ENCODE assay signal across 18 cellular contexts in genomic region chr1:1282998-1283397, GRCh38. TPM values are rescaled to one million over a fixed set of nuclear protein-coding genes. Genes with fewer than 3 reads are reported as not detected.
DNase-seq lines count a peak whose midpoint lies in the region; ATAC-seq and TF ChIP-seq lines count a peak whose summit lies in the region.
"Had no signal": no experiment of that assay in that cellular context is flagged by ENCODE, and none has a peak within 500 bp of the region (broad histone marks: within the 10 kb centered on the region; RNA-seq: fewer than 3 reads in every experiment).

No MANE protein-coding gene starts in this region.

- H3K4me3 ChIP-seq in breast epithelium (no peak overlapping the region), PC-3 (ENCODE audit: low read length) (no peak overlapping the region)
- H3K4me3 ChIP-seq: body of pancreas, esophagus squamous epithelium, hepatocyte, suprapubic skin had no signal

- H3K27me3 ChIP-seq in breast epithelium (peaks cover 0 to 35% of the 10 kb centered on the region in 2 donors), PC-3 (ENCODE audit: low read length) (no peaks in the 10 kb centered on the region)
- H3K27me3 ChIP-seq in CD4-positive, alpha-beta T cell (ENCODE audit: control insufficient read depth, insufficient read depth, low read length) = no peaks in the 10 kb centered on the region
- H3K27me3 ChIP-seq: hepatocyte had no signal

- no peaks in the 10 kb centered on the region for H3K9me2 ChIP-seq in PC-3 (replicated peaks; ENCODE audit: low read length)

- POLR2A ChIA-PET in MCF 10A (lab: Yijun Ruan, JAX) = interaction anchor here (0.9 kb wide), 1 partner anchor 9 kb away, joined by 3 read pairs; the partner anchor contains the start of gene UBE2J2
- POLR2A ChIA-PET in PC-3 (lab: Charles Lee; ENCODE audit: unreplicated experiment) = interaction anchor here (0.6 kb wide), 1 partner anchor 27 kb away, joined by 3 read pairs; no protein-coding TSS in a partner anchor
- POLR2A ChIA-PET in CD4-positive, alpha-beta T cell (lab: Charles Lee) = no interaction called here

- H4K20me1 ChIP-seq in PC-3 (ENCODE audit: low read length) = no peaks in the 10 kb centered on the region

- H3K4me1 ChIP-seq in breast epithelium (no peaks in the 10 kb centered on the region), PC-3 (ENCODE audit: insufficient read depth, low read length) (peaks cover 24% of the 10 kb centered on the region)

- TF ChIP-seq CTCF in MCF 10A (IDR thresholded peaks at IDR 0.05; ENCODE audit: unreplicated experiment) = no peak
- TF ChIP-seq CTCF in breast epithelium (IDR thresholded peaks at IDR 0.05) = no peak
- no peak for TF ChIP-seq CTCF in PC-3 (conservative IDR thresholded peaks at IDR 0.05; ENCODE audit: low read depth, low read length)
- TF ChIP-seq CTCF in CD4-positive, alpha-beta T cell (IDR thresholded peaks at IDR 0.05) = no peak

- H3K4me1 Mint-ChIP-seq in MCF 10A (ENCODE audit: insufficient read depth, unreplicated experiment) = peaks cover 6% of the 10 kb centered on the region
- no peaks in the 10 kb centered on the region for H3K4me1 Mint-ChIP-seq in CD4-positive, alpha-beta T cell (ENCODE audit: low read depth)

- no peak overlapping the region for H3K27ac Mint-ChIP-seq in MCF 10A (ENCODE audit: low read depth, unreplicated experiment)
- H3K27ac Mint-ChIP-seq in CD4-positive, alpha-beta T cell = no peak overlapping the region
- H3K27ac Mint-ChIP-seq: dendritic cell treated with granulocyte-macrophage colony-stimulating factor and Interleukin-4, amounts not matched to agents 40 ng/mL and 50 ng/mL, for 4 days had no signal

- no peak for TF ChIP-seq POLR2A in breast epithelium (IDR thresholded peaks at IDR 0.05)

- no peak overlapping the region for H3K4me3 Mint-ChIP-seq in MCF 10A (ENCODE audit: unreplicated experiment)
- H3K4me3 Mint-ChIP-seq in CD4-positive, alpha-beta T cell = no peak overlapping the region
- H3K4me3 Mint-ChIP-seq: dendritic cell treated with granulocyte-macrophage colony-stimulating factor and Interleukin-4, amounts not matched to agents 40 ng/mL and 50 ng/mL, for 4 days had no signal

- intact Hi-C loops in MCF 10A (cut with micrococcal nuclease) = no loop called here
- intact Hi-C loops in breast epithelium (cut with DNase I; ENCODE audit: low total_unique reads) = no loop called here
- intact Hi-C loops in PC-3 (cut with micrococcal nuclease) = no loop called here
- intact Hi-C loops in CD4-positive, alpha-beta T cell (cut with DNase I, micrococcal nuclease) = no loop called here

- no peaks in the 10 kb centered on the region for H3F3A ChIP-seq in PC-3 (ENCODE audit: low read length, unreplicated experiment)

- ATAC-seq in PC-3 (peak; percentile 45), esophagus mucosa (peak; percentile 58)
- ATAC-seq in stimulated activated naive CD8-positive, alpha-beta T cell treated with anti-CD3 and anti-CD28 coated beads, Interleukin-15, Interleukin-2, amounts not matched to agents 100 U/mL and 50 U/mL, for 24 hours = peak; percentile 11
- no peak for ATAC-seq in CD4-positive, alpha-beta T cell (ENCODE audit: poor library complexity)

- H3K27ac ChIP-seq in breast epithelium = no peak overlapping the region
- H3K27ac ChIP-seq in PC-3 (ENCODE audit: low read length) = peak overlapping the region; percentile 82
- H3K27ac ChIP-seq in CD4-positive, alpha-beta T cell (ENCODE audit: low read depth, low read length) = no peak overlapping the region
- H3K27ac ChIP-seq: hepatocyte, suprapubic skin had no signal

- CTCF ChIA-PET in MCF 10A (lab: Yijun Ruan, JAX) (interaction anchor here (1.3 to 1.4 kb wide), 2 partner anchors 9 to 161 kb away, joined by 3 to 7 read pairs; no protein-coding TSS in a partner anchor), PC-3 (lab: Charles Lee) (interaction anchor here (2.3 kb wide), 1 partner anchor 9 kb away, joined by 23 read pairs; no protein-coding TSS in a partner anchor)
- CTCF ChIA-PET in CD4-positive, alpha-beta T cell (lab: Charles Lee) = no interaction called here

- H2AFZ ChIP-seq in PC-3 (ENCODE audit: low read length) = no peak overlapping the region
- H2AFZ ChIP-seq: hepatocyte had no signal

- H3K36me3 Mint-ChIP-seq in MCF 10A (ENCODE audit: insufficient read depth, unreplicated experiment) = no peaks in the 10 kb centered on the region
- no peaks in the 10 kb centered on the region for H3K36me3 Mint-ChIP-seq in CD4-positive, alpha-beta T cell (ENCODE audit: low read depth)

- H3K79me2 ChIP-seq in PC-3 (ENCODE audit: low read length) = no peaks in the 10 kb centered on the region
- H3K79me2 ChIP-seq: hepatocyte had no signal

- H3K36me3 ChIP-seq in breast epithelium (no peaks in the 10 kb centered on the region), PC-3 (ENCODE audit: low read depth, low read length) (no peaks in the 10 kb centered on the region)
- H3K36me3 ChIP-seq: esophagus squamous epithelium, suprapubic skin had no signal

- no peaks in the 10 kb centered on the region for H3K27me3 Mint-ChIP-seq in MCF 10A (ENCODE audit: insufficient read depth, unreplicated experiment)
- no peaks in the 10 kb centered on the region for H3K27me3 Mint-ChIP-seq in CD4-positive, alpha-beta T cell

- H3K9me3 ChIP-seq in breast epithelium (no peaks in the 10 kb centered on the region), PC-3 (ENCODE audit: low read length) (no peaks in the 10 kb centered on the region)
- H3K9me3 ChIP-seq in CD4-positive, alpha-beta T cell (ENCODE audit: control insufficient read depth, low read length) = no peaks in the 10 kb centered on the region
- H3K9me3 ChIP-seq: body of pancreas, esophagus squamous epithelium, suprapubic skin had no signal

- H3K9ac ChIP-seq in PC-3 (ENCODE audit: low read length) = peak overlapping the region; percentile 16

- no peaks in the 10 kb centered on the region for H3K9me3 Mint-ChIP-seq in MCF 10A (ENCODE audit: unreplicated experiment)
- H3K9me3 Mint-ChIP-seq in CD4-positive, alpha-beta T cell = no peaks in the 10 kb centered on the region

- no TSS peak for BruUV-seq in MCF 10A (replicated peaks; lab: Mats Ljungman, UMichigan)
- no TSS peak for BruUV-seq in PC-3 (replicated peaks; lab: Mats Ljungman, UMichigan)

- DNase-seq in MCF 10A (ENCODE audit: unreplicated experiment) = peak; percentile 45
- DNase-seq in breast epithelium (ENCODE audit: low spot score in 2 of 2) = no peak
- DNase-seq in PC-3 = peak; percentile 90
- DNase-seq in stimulated activated naive CD8-positive, alpha-beta T cell treated with anti-CD3 and anti-CD28 coated beads, Interleukin-15, Interleukin-2, amounts not matched to agents 100 U/mL and 50 U/mL, for 24 hours = peak; percentile 35
- no peak for DNase-seq in epidermal melanocyte (ENCODE audit: insufficient read length, low spot score)
- DNase-seq in cerebellar nuclear complex (lab: John Stamatoyannopoulos, UW) = no peak
- no peak for DNase-seq in CD4-positive, alpha-beta T cell
- DNase-seq: activated gamma-delta T cell, body of pancreas, Calu3, esophagus squamous epithelium, kidney, mesendoderm, NCI-H2081 had no signal

- H3K4me2 ChIP-seq in PC-3 (ENCODE audit: low read length) = no peak overlapping the region
- H3K4me2 ChIP-seq: hepatocyte had no signal

RNA-seq across cellular contexts. Expression of gene SCNN1D, which starts 2.8 kb away (rescaled TPM):
- total RNA-seq in MCF 10A (2022) = 1.8 and 2.2 TPM in 2 replicates
- 1 to 10 TPM in 2 of 3 donors, under 1 TPM in 1; 0.96 to 5.2 (median 4.7) TPM for total RNA-seq in breast epithelium
- 4.2 and 5.3 TPM in 2 replicates for total RNA-seq in PC-3 (2014; rRNA removed)
- 2.8 TPM for total RNA-seq in esophagus mucosa
- total RNA-seq in CD4-positive, alpha-beta T cell = 10 to 100 TPM; 12.0 to 13.3 TPM

RNA-seq across cellular contexts. Expression of gene UBE2J2, which starts 9.3 kb away (rescaled TPM):
- total RNA-seq in MCF 10A (2022) (62.1 and 70.5 TPM in 2 replicates), breast epithelium (10 to 100 TPM; 37.0 to 39.8 (median 37.4) TPM), PC-3 (2014; rRNA removed) (182 and 200 TPM in 2 replicates), esophagus mucosa (45.0 TPM)
- 10 to 100 TPM; 41.4 to 41.5 TPM for total RNA-seq in CD4-positive, alpha-beta T cell

RNA-seq across cellular contexts. Expression of gene ACAP3, which starts 24.7 kb away (rescaled TPM):
- total RNA-seq in MCF 10A (2022) = 31.5 and 33.5 TPM in 2 replicates
- total RNA-seq in breast epithelium = 10 to 100 TPM; 19.7 to 33.4 (median 26.9) TPM
- total RNA-seq in PC-3 (2014; rRNA removed) = 116 and 178 TPM in 2 replicates
- total RNA-seq in esophagus mucosa = 35.3 TPM
- total RNA-seq in CD4-positive, alpha-beta T cell = 10 to 100 TPM; 45.3 to 46.4 TPM

RNA-seq across cellular contexts. Expression of gene PUSL1, which starts 25.4 kb away (rescaled TPM):
- total RNA-seq in MCF 10A (2022) (15.9 and 27.4 TPM in 2 replicates), breast epithelium (10 to 100 TPM; 16.0 to 27.5 (median 22.0) TPM), PC-3 (2014; rRNA removed) (132 and 142 TPM in 2 replicates), esophagus mucosa (23.0 TPM)
- 10 to 100 TPM; 18.1 to 19.2 TPM for total RNA-seq in CD4-positive, alpha-beta T cell

RNA-seq across cellular contexts. Expression of gene C1QTNF12, which starts 36.5 kb away (rescaled TPM):
- total RNA-seq in MCF 10A (2022) (1.5 and 3.3 TPM in 2 replicates), breast epithelium (1 to 10 TPM in 1 of 3 donors, not detected in 2; 2.0 TPM), PC-3 (2014; rRNA removed) (2.8 and 3.9 TPM in 2 replicates), esophagus mucosa (3.9 TPM)
- total RNA-seq in CD4-positive, alpha-beta T cell = 1 to 10 TPM; 3.4 to 4.8 TPM
- total RNA-seq: body of pancreas had no signal

Comparison
In these comparisons a context has a peak if more than half of its experiments do, and no peak if none do; other contexts are left out.
1. DNase-seq: peak in MCF 10A (single experiment), PC-3 (single experiment) and stimulated activated naive CD8-positive, alpha-beta T cell treated with anti-CD3 and anti-CD28 coated beads, Interleukin-15, Interleukin-2, amounts not matched to agents 100 U/mL and 50 U/mL, for 24 hours (single experiment); none in breast epithelium (0 of 2), epidermal melanocyte (single experiment), cerebellar nuclear complex (0 of 2) and CD4-positive, alpha-beta T cell (0 of 10).